In genomic region chr11:76860539-76861475, GRCh38 we compare ENCODE assay signal across 8 cellular contexts. TPM values are rescaled to one million over a fixed set of nuclear protein-coding genes. Genes with fewer than 3 reads are reported as not detected.
DNase-seq lines count a peak whose midpoint lies in the region; ATAC-seq and TF ChIP-seq lines count a peak whose summit lies in the region.

Gene ACER3 (plus strand): TSS chr11:76860918. CDS start chr11:76860977, 59 bp downstream.

- intact Hi-C loops in HCT116 (cut with micrococcal nuclease) (loop anchor here (2.0 kb wide), 1 partner anchor 54 kb away; no protein-coding TSS in a partner anchor), testis (cut with DNase I; ENCODE audit: low total_unique reads) (no loop called here)
- intact Hi-C loops in activated naive CD4-positive, alpha-beta T cell treated with anti-CD3 and anti-CD28 coated beads for 36 hours (cut with micrococcal nuclease), result loop anchor here (1.0 to 10.0 kb wide), 6 partner anchors 54 to 626 kb away; partner anchors contain the start of genes GVQW3 and THAP12

- H3K36me3 ChIP-seq in HCT116 (ENCODE audit: control insufficient read depth in 1 of 2, insufficient read depth in 2 of 2, low read length in 2 of 2) (no peaks in the 10 kb centered on the region), MM.1S (replicated peaks; ENCODE audit: insufficient read depth, low read length) (no peaks in the 10 kb centered on the region), osteoblast (ENCODE audit: insufficient read depth, low read length) (no peaks in the 10 kb centered on the region), testis (ENCODE audit: low read depth, missing control alignments) (no peaks in the 10 kb centered on the region)

- TF ChIP-seq POLR2A in HCT116 (IDR thresholded peaks at IDR 0.05; ENCODE audit: borderline replicate concordance, extremely low read depth, insufficient read depth, insufficient read length) (peak; percentile 64), testis (IDR thresholded peaks at IDR 0.05) (no peak)

- CTCF ChIA-PET in HCT116 (lab: Charles Lee), result no interaction called here
- CTCF ChIA-PET in activated naive CD4-positive, alpha-beta T cell treated with anti-CD3 and anti-CD28 coated beads for 36 hours (lab: Charles Lee), result interaction anchor here (1.2 to 1.3 kb wide), 2 partner anchors 58 to 139 kb away, joined by 4 to 5 read pairs; no protein-coding TSS in a partner anchor

- no peaks in the 10 kb centered on the region for H3K27me3 Mint-ChIP-seq in activated naive CD4-positive, alpha-beta T cell treated with anti-CD3 and anti-CD28 coated beads for 36 hours (ENCODE audit: low read depth)

- H3K27ac ChIP-seq in HCT116 (ENCODE audit: low read depth, low read length) (peak within 1 kb of the TSS; percentile 63), MM.1S (ENCODE audit: low read length) (no peak within 1 kb of the TSS), osteoblast (ENCODE audit: low read depth, low read length) (peak within 1 kb of the TSS; percentile 58), testis (peak within 1 kb of the TSS; percentile 86 to 88)

- H3K79me2 ChIP-seq in HCT116 (ENCODE audit: insufficient read depth, low read length), result peaks cover 30% of the 10 kb centered on the region
- H3K79me2 ChIP-seq in MM.1S (ENCODE audit: low read length), result 0 out of 2 replicates have a peak, but pooled peaks cover 8% of the 10 kb centered on the region
- peaks cover 7% of the 10 kb centered on the region for H3K79me2 ChIP-seq in osteoblast (ENCODE audit: insufficient read depth, low read length)

- TF ChIP-seq RAD21 in HCT116 (IDR thresholded peaks at IDR 0.05; ENCODE audit: low read depth), result peak; percentile 9; the same call in 1 of the 2 replicates

- TF ChIP-seq CTCF in HCT116 (IDR thresholded peaks at IDR 0.05 in 2 of 3, conservative IDR thresholded peaks at IDR 0.05 in 1 of 3; ENCODE audit: borderline replicate concordance in 1 of 3, insufficient read depth in 1 of 3, low read depth in 2 of 3, low read length in 2 of 3) (peak in 1 of 3 experiments; percentile 19; a peak in 2 of 6 replicates), MM.1S (IDR thresholded peaks at IDR 0.05; ENCODE audit: low read length) (no peak), osteoblast (IDR thresholded peaks at IDR 0.05; ENCODE audit: extremely low read depth, low read depth, low read length) (peak; percentile 33), testis (IDR thresholded peaks at IDR 0.05) (no peak)

- peak within 1 kb of the TSS; percentile 87 for H3K4me3 Mint-ChIP-seq in activated naive CD4-positive, alpha-beta T cell treated with anti-CD3 and anti-CD28 coated beads for 36 hours

- WGBS in testis, 2 donors, result 1 to 2% methylated on average over 14 to 38 of the region's 73 CpGs

- ATAC-seq in HCT116, result peak; percentile 97

- peak within 1 kb of the TSS; percentile 94 for H2AFZ ChIP-seq in HCT116 (ENCODE audit: low read depth, low read length, poor library complexity, severe bottlenecking)
- H2AFZ ChIP-seq in MM.1S (ENCODE audit: low read length), result peak within 1 kb of the TSS; percentile 98
- peak within 1 kb of the TSS; percentile 96 for H2AFZ ChIP-seq in osteoblast (ENCODE audit: low read length)

- peak; percentile 76 for DNase-seq in HCT116 (ENCODE audit: low read depth, low spot score)
- DNase-seq in MM.1S, result peak; percentile 96
- peak; percentile 91 for DNase-seq in SK-N-DZ (ENCODE audit: low spot score)
- DNase-seq in activated naive CD4-positive, alpha-beta T cell treated with anti-CD3 and anti-CD28 coated beads for 36 hours, result peak; percentile 85
- peak; percentile 93 for DNase-seq in globus pallidus (ENCODE audit: low spot score)
- peak; percentile 98 for DNase-seq in osteoblast (ENCODE audit: insufficient read length, low spot score, missing footprints)
- peak; percentile 96 for DNase-seq in testis

- peaks cover 3% of the 10 kb centered on the region for H3K36me3 Mint-ChIP-seq in activated naive CD4-positive, alpha-beta T cell treated with anti-CD3 and anti-CD28 coated beads for 36 hours (ENCODE audit: low read depth)

- no peaks in the 10 kb centered on the region for H3K9me3 ChIP-seq in HCT116 (ENCODE audit: control insufficient read depth in 1 of 2, insufficient read depth in 1 of 2, low read depth in 1 of 2, low read length in 2 of 2)
- no peaks in the 10 kb centered on the region for H3K9me3 ChIP-seq in MM.1S (replicated peaks; ENCODE audit: insufficient read depth, low read length)
- no peaks in the 10 kb centered on the region for H3K9me3 ChIP-seq in osteoblast (ENCODE audit: low read depth, low read length)
- H3K9me3 ChIP-seq in testis, result no peaks in the 10 kb centered on the region

- no peaks in the 10 kb centered on the region for H3K27me3 ChIP-seq in HCT116 (ENCODE audit: insufficient read depth, low read length)
- no peaks in the 10 kb centered on the region for H3K27me3 ChIP-seq in MM.1S (replicated peaks; ENCODE audit: insufficient read depth, low read length)
- no peaks in the 10 kb centered on the region for H3K27me3 ChIP-seq in osteoblast (ENCODE audit: insufficient read depth, low read length)
- no peaks in the 10 kb centered on the region for H3K27me3 ChIP-seq in testis

- RAD21 ChIA-PET in HCT116 (lab: Charles Lee; ENCODE audit: low non-redundant PET in 1 of 2, low total read pairs in 2 of 2, uncharacterized antibody in 2 of 2, unreplicated experiment in 2 of 2), result no interaction called here

- H3K4me3 ChIP-seq in GM08714 (ENCODE audit: low read length) (peak within 1 kb of the TSS; percentile 72), HCT116 (replicated peaks in 1 of 2; ENCODE audit: low read depth in 1 of 2, low read length in 2 of 2) (peak within 1 kb of the TSS; percentile 84 to 97), MM.1S (ENCODE audit: low read length) (peak within 1 kb of the TSS; percentile 87), osteoblast (ENCODE audit: insufficient read depth, low read length) (peak within 1 kb of the TSS; percentile 96), testis (peak within 1 kb of the TSS; percentile 74 to 92)

- H3K4me2 ChIP-seq in HCT116 (ENCODE audit: low read length), result peak within 1 kb of the TSS; percentile 88
- H3K4me2 ChIP-seq in MM.1S (ENCODE audit: low read depth, low read length), result peak within 1 kb of the TSS; percentile 72
- peak within 1 kb of the TSS; percentile 93 for H3K4me2 ChIP-seq in osteoblast (ENCODE audit: insufficient read depth, low read length)

- H3K4me1 Mint-ChIP-seq in activated naive CD4-positive, alpha-beta T cell treated with anti-CD3 and anti-CD28 coated beads for 36 hours (ENCODE audit: low read depth), result peaks cover 14% of the 10 kb centered on the region

- H3K9me3 Mint-ChIP-seq in activated naive CD4-positive, alpha-beta T cell treated with anti-CD3 and anti-CD28 coated beads for 36 hours, result no peaks in the 10 kb centered on the region

- no peaks in the 10 kb centered on the region for H4K20me1 ChIP-seq in HCT116 (ENCODE audit: insufficient read depth)
- H4K20me1 ChIP-seq in MM.1S (ENCODE audit: insufficient read depth, low read length), result no peaks in the 10 kb centered on the region
- H4K20me1 ChIP-seq in osteoblast (ENCODE audit: insufficient read depth, low read length), result no peaks in the 10 kb centered on the region

- H3K27ac Mint-ChIP-seq in activated naive CD4-positive, alpha-beta T cell treated with anti-CD3 and anti-CD28 coated beads for 36 hours, result no peak within 1 kb of the TSS

- H3F3A ChIP-seq in MM.1S (ENCODE audit: insufficient read depth, low read length), result no peaks in the 10 kb centered on the region

- no peaks in the 10 kb centered on the region for H3K9me2 ChIP-seq in HCT116 (ENCODE audit: insufficient read depth)
- H3K9me2 ChIP-seq in MM.1S (replicated peaks; ENCODE audit: insufficient read depth, low read length), result no peaks in the 10 kb centered on the region

- no TSS peak for BruUV-seq in HCT116 (replicated peaks; lab: Mats Ljungman, UMichigan)

- peaks cover 7 to 16% of the 10 kb centered on the region in 2 experiments for H3K4me1 ChIP-seq in HCT116 (ENCODE audit: control insufficient read depth in 1 of 2, insufficient read depth in 2 of 2, low read length in 2 of 2)
- peaks cover 11% of the 10 kb centered on the region; the same call in 1 of the 2 replicates for H3K4me1 ChIP-seq in MM.1S (ENCODE audit: low read length)
- peaks cover 9% of the 10 kb centered on the region for H3K4me1 ChIP-seq in osteoblast (ENCODE audit: insufficient read depth, low read length)
- peaks cover 8% of the 10 kb centered on the region for H3K4me1 ChIP-seq in testis

- H3K9ac ChIP-seq in HCT116 (ENCODE audit: low read length) (peak within 1 kb of the TSS; percentile 94), MM.1S (ENCODE audit: low read length) (peak within 1 kb of the TSS; percentile 75)

- POLR2A ChIA-PET in HCT116 (lab: Charles Lee), result no interaction called here

TF ChIP-seq in HCT116, 20 proteins besides CTCF, POLR2A, EP300 and RAD21 (continues in another document):
- TF ChIP-seq TCF7L2 (IDR thresholded peaks at IDR 0.05; ENCODE audit: borderline replicate concordance, extremely low read depth, insufficient read depth, insufficient read length) (no peak), SIN3A (IDR thresholded peaks at IDR 0.05; ENCODE audit: low read depth) (peak; percentile 66; the same call in 1 of the 2 replicates), SP1 (IDR thresholded peaks at IDR 0.05; ENCODE audit: low read depth) (peak; percentile 55), ZFX (IDR thresholded peaks at IDR 0.05) (peak; percentile 92), ELF1 (IDR thresholded peaks at IDR 0.05; ENCODE audit: borderline replicate concordance, low read depth) (peak; percentile 24; the same call in 1 of the 2 replicates)

RNA-seq across cellular contexts. Expression of gene ACER3, which starts in this region (rescaled TPM):
- 19.1 TPM for total RNA-seq in HCT116 (2021; ENCODE audit: unreplicated experiment)
- polyA plus RNA-seq in HCT116 (2012), result 7.1 and 8.1 TPM in 2 replicates
- polyA plus RNA-seq in SK-N-DZ (2014; cell fraction: cytosol; rRNA removed), result 8.4 and 10.5 TPM in 2 replicates
- 7.0 and 7.1 TPM in 2 replicates for polyA plus RNA-seq in SK-N-DZ (2014; cell fraction: nucleus; rRNA removed)
- total RNA-seq in activated naive CD4-positive, alpha-beta T cell treated with anti-CD3 and anti-CD28 coated beads for 36 hours, result 10 to 100 TPM in 1 of 2 experiments, 1 to 10 TPM in 1; 7.6 to 10.0 TPM
- total RNA-seq in osteoblast, result 9.8 and 11.2 TPM in 2 replicates
- 10 to 100 TPM; 14.6 to 23.7 TPM for total RNA-seq in testis
- polyA plus RNA-seq in testis (ENCODE audit: insufficient read depth, low read depth, low replicate concordance), result 34.8 TPM
